8 cellular contexts compared by ENCODE assay signal in genomic region chr5:53479656-53480473, GRCh38. TPM values are rescaled to one million over a fixed set of nuclear protein-coding genes. Genes with fewer than 3 reads are reported as not detected.
DNase-seq lines count a peak whose midpoint lies in the region; ATAC-seq, FAIRE-seq and TF ChIP-seq lines count a peak whose summit lies in the region.

No MANE protein-coding gene starts in this region.

- FAIRE-seq in pancreas (lab: Jason Lieb, UNC): no peak

- H3K4me1 ChIP-seq in cardiac muscle cell (ENCODE audit: low read depth) (no peaks in the 10 kb centered on the region), pancreas (peaks cover 0 to 9% (median 0%) of the 10 kb centered on the region in 3 donors)

- H3K36me3 ChIP-seq in cardiac muscle cell: no peaks in the 10 kb centered on the region
- H3K36me3 ChIP-seq in pancreas: no peaks in the 10 kb centered on the region

- H3K27ac ChIP-seq in cardiac muscle cell: peak overlapping the region; percentile 34
- peak overlapping the region in 1 of 4 donors; percentile 26 for H3K27ac ChIP-seq in pancreas

- intact Hi-C loops in pancreas (cut with DNase I): loop anchor here in 1 of 3 donors (5.0 kb wide), 3 partner anchors 567 to 747 kb away; no protein-coding TSS in a partner anchor

- WGBS in pancreas, 2 donors: 0 to 1% methylated on average over 69 to 80 of the region's 80 CpGs

- peak overlapping the region; percentile 51 for H3K4me3 ChIP-seq in GM12865 (ENCODE audit: low read depth, low read length)
- peak overlapping the region; percentile 93 for H3K4me3 ChIP-seq in cardiac muscle cell
- peak overlapping the region; percentile 47 to 57 (median 53) for H3K4me3 ChIP-seq in pancreas

- no peaks in the 10 kb centered on the region for H3K27me3 ChIP-seq in cardiac muscle cell
- no peaks in the 10 kb centered on the region for H3K27me3 ChIP-seq in pancreas

- ATAC-seq in pancreas: peak; percentile 37 to 55 (median 46)
- ATAC-seq in HG03460 (IDR thresholded peaks at IDR 0.05; ENCODE audit: unreplicated experiment): no peak

- H3K9me3 ChIP-seq in cardiac muscle cell (ENCODE audit: low read depth) (no peaks in the 10 kb centered on the region), pancreas (no peaks in the 10 kb centered on the region)

- DNase-seq in GM12865 (ENCODE audit: low read depth): peak; percentile 30
- peak; percentile 49 for DNase-seq in NCI-H2227 treated with DMSO at 0.1 percent for 48 hours (lab: John Stamatoyannopoulos, UW)
- peak; percentile 41 for DNase-seq in activated naive CD4-positive, alpha-beta T cell treated with anti-CD3 and anti-CD28 coated beads, Interleukin-2, amount 50 U/mL, for 16 hours
- peak; percentile 66 to 73 for DNase-seq in cardiac muscle cell (ENCODE audit: low read depth in 1 of 2, low spot score in 1 of 2)
- peak; percentile 14 to 81 (median 36) for DNase-seq in pancreas
- no peak for DNase-seq in cortex of kidney (lab: John Stamatoyannopoulos, UW)
- no peak for DNase-seq in NCI-H128 (lab: John Stamatoyannopoulos, UW; ENCODE audit: unreplicated experiment)

- TF ChIP-seq CTCF in GM12865 (IDR thresholded peaks at IDR 0.05; ENCODE audit: insufficient read depth, low read depth, low read length, missing control alignments) (no peak), cardiac muscle cell (IDR thresholded peaks at IDR 0.05; ENCODE audit: low read depth, low read length) (no peak), pancreas (IDR thresholded peaks at IDR 0.05) (no peak)

RNA-seq across cellular contexts. Expression of gene FST, which starts 0.6 kb away (rescaled TPM):
- total RNA-seq in cardiac muscle cell (13.0 and 17.1 TPM in 2 replicates), pancreas (1 to 10 TPM in 2 of 6 donors, under 1 TPM in 3, not detected in 1; 0.67 to 1.8 (median 0.83) TPM)
- polyA plus RNA-seq in cardiac muscle cell (29.3 and 44.8 TPM in 2 replicates), pancreas (under 1 TPM; 0.45 to 0.65 TPM)

Comparison
In these comparisons a context has a peak if more than half of its experiments do, and no peak if none do; other contexts are left out.
1. DNase-seq: peak in GM12865 (single experiment), NCI-H2227 treated with DMSO at 0.1 percent for 48 hours (single experiment), activated naive CD4-positive, alpha-beta T cell treated with anti-CD3 and anti-CD28 coated beads, Interleukin-2, amount 50 U/mL, for 16 hours (single experiment), cardiac muscle cell (2 of 2) and pancreas (6 of 6); none in cortex of kidney (single experiment) and NCI-H128 (single experiment).
2. Peak in every context shown above with its lines, with median percentiles within 50 percentile points of each other: H3K4me3 ChIP-seq.